In the genomic region with DNA sequence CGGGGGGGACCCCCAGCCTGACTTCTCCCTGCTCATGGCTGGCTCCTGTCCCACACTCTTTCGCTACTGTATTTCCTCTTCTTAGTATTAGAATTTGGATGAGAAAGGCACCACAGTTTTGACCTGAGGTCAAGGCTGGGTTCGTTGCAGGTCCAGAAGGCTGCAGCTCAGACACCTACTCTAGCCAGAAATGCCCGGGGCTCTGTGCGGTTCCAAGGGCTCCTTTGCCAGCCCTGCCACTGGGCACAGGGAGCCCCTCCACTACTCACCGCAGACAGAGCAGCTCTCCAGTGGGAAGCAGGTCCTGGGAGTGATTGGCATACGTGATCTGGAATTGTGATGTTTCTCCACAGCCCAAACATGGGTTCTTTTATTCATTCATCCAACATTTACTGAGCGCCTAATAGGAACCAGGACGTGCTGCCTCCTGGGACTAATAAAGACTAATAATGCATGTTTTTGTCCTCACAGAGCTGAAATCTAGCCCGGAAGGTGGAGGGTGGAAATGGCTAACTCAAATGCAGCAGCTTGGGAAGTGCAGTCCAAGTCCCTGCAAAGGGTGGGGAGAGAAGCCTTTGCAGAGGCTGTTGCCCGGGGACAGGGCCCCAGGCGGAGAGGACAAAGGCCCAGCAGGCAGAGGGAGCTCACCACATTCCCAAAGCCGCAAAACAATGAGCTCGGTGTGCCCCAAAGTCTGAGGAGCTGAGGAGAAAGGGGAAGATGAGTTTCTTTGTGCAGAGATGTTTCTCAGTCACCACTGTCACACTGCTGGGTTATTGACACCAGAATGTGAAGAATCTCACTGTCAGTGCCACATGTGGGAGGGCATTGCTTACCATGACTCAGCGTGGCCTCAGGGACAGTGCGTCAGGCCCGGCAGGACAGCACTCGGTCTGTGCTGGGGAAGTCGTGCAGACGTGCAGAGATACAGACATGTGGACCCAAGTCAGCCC, we compare ENCODE assay signal across 9 cellular contexts.
DNase-seq lines count a peak whose midpoint lies in the region; ATAC-seq and TF ChIP-seq lines count a peak whose summit lies in the region.
"Had no signal": no experiment of that assay in that cellular context is flagged by ENCODE, and none has a peak within 500 bp of the region (broad histone marks: within the 10 kb centered on the region; RNA-seq: fewer than 3 reads in every experiment).

No MANE protein-coding gene starts in this region.

- ATAC-seq in lower lobe of right lung: peak in 1 of 2 donors; percentile 25
- no peak for ATAC-seq in GM21529 (IDR thresholded peaks at IDR 0.05; ENCODE audit: unreplicated experiment)

- DNase-seq in lower lobe of right lung: peak; percentile 44
- no peak for DNase-seq in NCI-H510A treated with DMSO at 0.1 percent for 48 hours (lab: John Stamatoyannopoulos, UW)
- DNase-seq in NCI-H1694 treated with DMSO at 0.1 percent for 48 hours (lab: John Stamatoyannopoulos, UW): no peak
- no peak for DNase-seq in activated CD4-positive, alpha-beta T cell treated with anti-CD3 and anti-CD28 coated beads, Interleukin-2, amount 50 U/mL, for 48 hours
- DNase-seq: GDM1 had no signal

- H3K9ac ChIP-seq in BLaER1 treated with 17β-estradiol and CSF1 and Interleukin-3, amounts not matched to agents 10 nM and 100 nM: peak overlapping the region in 8 of 11 experiments; percentile 17 to 72 (median 54); a peak in 10 of 22 replicates

- H4K20me1 ChIP-seq in BLaER1 treated with 17β-estradiol and CSF1 and Interleukin-3, amounts not matched to agents 10 nM and 100 nM: peaks cover 8 to 91% (median 34%) of the 10 kb centered on the region in 11 experiments; a peak in 19 of 22 replicates

- H3K4me1 ChIP-seq in BLaER1 treated with 17β-estradiol and CSF1 and Interleukin-3, amounts not matched to agents 10 nM and 100 nM: peaks cover 59 to 84% (median 77%) of the 10 kb centered on the region in 10 experiments
- H3K4me1 ChIP-seq in lower lobe of right lung: peaks cover 18% of the 10 kb centered on the region

- peak overlapping the region; percentile 91 to 98 (median 95) for H3K4me2 ChIP-seq in BLaER1 treated with 17β-estradiol and CSF1 and Interleukin-3, amounts not matched to agents 10 nM and 100 nM

- intact Hi-C loops in lower lobe of right lung (cut with DNase I): no loop called here

- peak overlapping the region in 8 of 11 experiments; percentile 37 to 83 (median 72); a peak in 14 of 22 replicates for H3K27ac ChIP-seq in BLaER1 treated with 17β-estradiol and CSF1 and Interleukin-3, amounts not matched to agents 10 nM and 100 nM
- H3K27ac ChIP-seq in KOPT-K1 (ENCODE audit: low read depth, low read length, poor library complexity, severe bottlenecking) (peak overlapping the region; percentile 75), cingulate gyrus (ENCODE audit: low read depth, low read length) (peak overlapping the region; percentile 39), lower lobe of right lung (no peak overlapping the region)

- TF ChIP-seq CTCF in lower lobe of right lung (IDR thresholded peaks at IDR 0.05): no peak

- no peaks in the 10 kb centered on the region for H3K9me3 ChIP-seq in BLaER1 treated with 17β-estradiol and CSF1 and Interleukin-3, amounts not matched to agents 10 nM and 100 nM (replicated peaks in 1 of 11)
- H3K9me3 ChIP-seq in KOPT-K1 (ENCODE audit: insufficient read depth, low read length, poor library complexity, severe bottlenecking) (no peaks in the 10 kb centered on the region), lower lobe of right lung (no peaks in the 10 kb centered on the region)

- peak overlapping the region in 2 of 10 experiments; percentile 44 to 49; a peak in 3 of 20 replicates for H3K4me3 ChIP-seq in BLaER1 treated with 17β-estradiol and CSF1 and Interleukin-3, amounts not matched to agents 10 nM and 100 nM
- H3K4me3 ChIP-seq in lower lobe of right lung: no peak overlapping the region

- peaks cover 0 to 54% (median 7%) of the 10 kb centered on the region in 11 experiments; a peak in 11 of 22 replicates for H3K27me3 ChIP-seq in BLaER1 treated with 17β-estradiol and CSF1 and Interleukin-3, amounts not matched to agents 10 nM and 100 nM
- no peaks in the 10 kb centered on the region for H3K27me3 ChIP-seq in lower lobe of right lung (ENCODE audit: low read depth)

- H3K36me3 ChIP-seq in BLaER1 treated with 17β-estradiol and CSF1 and Interleukin-3, amounts not matched to agents 10 nM and 100 nM: peaks cover 0 to 14% (median 9%) of the 10 kb centered on the region in 11 experiments; a peak in 10 of 22 replicates
- peaks cover 39% of the 10 kb centered on the region for H3K36me3 ChIP-seq in KOPT-K1 (ENCODE audit: insufficient read depth, low read length)
- peaks cover 6% of the 10 kb centered on the region for H3K36me3 ChIP-seq in lower lobe of right lung
